Comparison of ENCODE assay signal across 1 cellular context in genomic region chr3:172106989-172107388, GRCh38.
TF ChIP-seq lines count a peak whose summit lies in the region.

No MANE protein-coding gene starts in this region.

TF ChIP-seq in K562, 482 proteins besides CTCF, POLR2A, EP300 and RAD21 (continued from another document and continues in another):
- TF ChIP-seq, protein P1, sequence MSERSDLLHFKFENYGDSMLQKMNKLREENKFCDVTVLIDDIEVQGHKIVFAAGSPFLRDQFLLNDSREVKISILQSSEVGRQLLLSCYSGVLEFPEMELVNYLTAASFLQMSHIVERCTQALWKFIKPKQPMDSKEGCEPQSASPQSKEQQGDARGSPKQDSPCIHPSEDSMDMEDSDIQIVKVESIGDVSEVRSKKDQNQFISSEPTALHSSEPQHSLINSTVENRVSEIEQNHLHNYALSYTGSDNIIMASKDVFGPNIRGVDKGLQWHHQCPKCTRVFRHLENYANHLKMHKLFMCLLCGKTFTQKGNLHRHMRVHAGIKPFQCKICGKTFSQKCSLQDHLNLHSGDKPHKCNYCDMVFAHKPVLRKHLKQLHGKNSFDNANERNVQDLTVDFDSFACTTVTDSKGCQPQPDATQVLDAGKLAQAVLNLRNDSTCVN (CRISPR knock-in tag; IDR thresholded peaks at IDR 0.05), result no peak
- TF ChIP-seq ARID1B (IDR thresholded peaks at IDR 0.05), result peak; percentile 43; the same call in 1 of the 2 replicates
- peak in 1 of 2 experiments; percentile 96; a peak in 2 of 4 replicates for TF ChIP-seq MLLT1 (IDR thresholded peaks at IDR 0.05)
- no peak for TF ChIP-seq ARHGAP35 (IDR thresholded peaks at IDR 0.05; ENCODE audit: partially characterized antibody)
- no peak for TF ChIP-seq SNRNP70 (optimal IDR thresholded peaks at IDR 0.05; ENCODE audit: low read depth, low read length)
- TF ChIP-seq BHLHE40 (IDR thresholded peaks at IDR 0.05; ENCODE audit: low read length), result peak; percentile 71
- TF ChIP-seq ZFX (CRISPR knock-in tag; IDR thresholded peaks at IDR 0.05), result no peak
- TF ChIP-seq ZBTB1 (CRISPR knock-in tag; IDR thresholded peaks at IDR 0.05; ENCODE audit: borderline replicate concordance, low read depth), result peak; percentile 95
- TF ChIP-seq MTA1 (IDR thresholded peaks at IDR 0.05; ENCODE audit: borderline replicate concordance), result peak; percentile 51; the same call in 1 of the 2 replicates
- TF ChIP-seq SOX6 (IDR thresholded peaks at IDR 0.05), result peak; percentile 66
- TF ChIP-seq SMARCA4 (IDR thresholded peaks at IDR 0.05), result peak; percentile 61
- TF ChIP-seq RNF2 (IDR thresholded peaks at IDR 0.05), result peak; percentile 48; the same call in 1 of the 2 replicates
- TF ChIP-seq CBX3 (IDR thresholded peaks at IDR 0.05; ENCODE audit: borderline replicate concordance in 1 of 2, low read length in 2 of 2), result no peak; a peak in 1 of 3 replicates
- peak; percentile 49 for TF ChIP-seq EP400 (IDR thresholded peaks at IDR 0.05)
- no peak for TF ChIP-seq GTF3C2 (IDR thresholded peaks at IDR 0.05; ENCODE audit: borderline replicate concordance, extremely low read depth, insufficient read length)
- TF ChIP-seq, protein P2, sequence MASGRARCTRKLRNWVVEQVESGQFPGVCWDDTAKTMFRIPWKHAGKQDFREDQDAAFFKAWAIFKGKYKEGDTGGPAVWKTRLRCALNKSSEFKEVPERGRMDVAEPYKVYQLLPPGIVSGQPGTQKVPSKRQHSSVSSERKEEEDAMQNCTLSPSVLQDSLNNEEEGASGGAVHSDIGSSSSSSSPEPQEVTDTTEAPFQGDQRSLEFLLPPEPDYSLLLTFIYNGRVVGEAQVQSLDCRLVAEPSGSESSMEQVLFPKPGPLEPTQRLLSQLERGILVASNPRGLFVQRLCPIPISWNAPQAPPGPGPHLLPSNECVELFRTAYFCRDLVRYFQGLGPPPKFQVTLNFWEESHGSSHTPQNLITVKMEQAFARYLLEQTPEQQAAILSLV (tag; IDR thresholded peaks at IDR 0.05), result no peak
- TF ChIP-seq NKRF (IDR thresholded peaks at IDR 0.05; ENCODE audit: borderline replicate concordance), result no peak
- TF ChIP-seq NCOA4 (IDR thresholded peaks at IDR 0.05; ENCODE audit: partially characterized antibody), result no peak
- 0 out of 2 replicates have a peak, but pooled peaks have one; percentile 50 for TF ChIP-seq ARID3A (IDR thresholded peaks at IDR 0.05; ENCODE audit: borderline replicate concordance, low read depth, low read length)
- TF ChIP-seq, protein P3, sequence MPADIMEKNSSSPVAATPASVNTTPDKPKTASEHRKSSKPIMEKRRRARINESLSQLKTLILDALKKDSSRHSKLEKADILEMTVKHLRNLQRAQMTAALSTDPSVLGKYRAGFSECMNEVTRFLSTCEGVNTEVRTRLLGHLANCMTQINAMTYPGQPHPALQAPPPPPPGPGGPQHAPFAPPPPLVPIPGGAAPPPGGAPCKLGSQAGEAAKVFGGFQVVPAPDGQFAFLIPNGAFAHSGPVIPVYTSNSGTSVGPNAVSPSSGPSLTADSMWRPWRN (IDR thresholded peaks at IDR 0.05; ENCODE audit: low read depth), result peak; percentile 98
- peak; percentile 41; the same call in 1 of the 2 replicates for TF ChIP-seq FOSL1 (tag; conservative IDR thresholded peaks at IDR 0.05)
- TF ChIP-seq RFX5 (IDR thresholded peaks at IDR 0.05; ENCODE audit: low read depth, low read length), result no peak
- TF ChIP-seq SP2 (IDR thresholded peaks at IDR 0.05; ENCODE audit: extremely low read depth, low read depth, low read length, poor library complexity, severe bottlenecking), result no peak
- TF ChIP-seq, protein P4, sequence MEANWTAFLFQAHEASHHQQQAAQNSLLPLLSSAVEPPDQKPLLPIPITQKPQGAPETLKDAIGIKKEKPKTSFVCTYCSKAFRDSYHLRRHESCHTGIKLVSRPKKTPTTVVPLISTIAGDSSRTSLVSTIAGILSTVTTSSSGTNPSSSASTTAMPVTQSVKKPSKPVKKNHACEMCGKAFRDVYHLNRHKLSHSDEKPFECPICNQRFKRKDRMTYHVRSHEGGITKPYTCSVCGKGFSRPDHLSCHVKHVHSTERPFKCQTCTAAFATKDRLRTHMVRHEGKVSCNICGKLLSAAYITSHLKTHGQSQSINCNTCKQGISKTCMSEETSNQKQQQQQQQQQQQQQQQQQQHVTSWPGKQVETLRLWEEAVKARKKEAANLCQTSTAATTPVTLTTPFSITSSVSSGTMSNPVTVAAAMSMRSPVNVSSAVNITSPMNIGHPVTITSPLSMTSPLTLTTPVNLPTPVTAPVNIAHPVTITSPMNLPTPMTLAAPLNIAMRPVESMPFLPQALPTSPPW (CRISPR knock-in tag; IDR thresholded peaks at IDR 0.05), result peak; percentile 55
- TF ChIP-seq PRPF4 (IDR thresholded peaks at IDR 0.05; ENCODE audit: insufficient read depth, low read depth, low read length, poor library complexity, severe bottlenecking), result no peak
- no peak for TF ChIP-seq ZNF184 (CRISPR knock-in tag; IDR thresholded peaks at IDR 0.05)
- no peak for TF ChIP-seq TAF15 (IDR thresholded peaks at IDR 0.05; ENCODE audit: low read depth, low read length)
- 0 out of 4 replicates have a peak, but pooled peaks have one; percentile 22 to 41 for TF ChIP-seq FOXK2 (conservative IDR thresholded peaks at IDR 0.05 in 1 of 2, IDR thresholded peaks at IDR 0.05 in 1 of 2; ENCODE audit: low read depth in 2 of 2)
- peak; percentile 65 for TF ChIP-seq MGA (IDR thresholded peaks at IDR 0.05)
